ENCODE assay signal across 26 cellular contexts in the genomic region with DNA sequence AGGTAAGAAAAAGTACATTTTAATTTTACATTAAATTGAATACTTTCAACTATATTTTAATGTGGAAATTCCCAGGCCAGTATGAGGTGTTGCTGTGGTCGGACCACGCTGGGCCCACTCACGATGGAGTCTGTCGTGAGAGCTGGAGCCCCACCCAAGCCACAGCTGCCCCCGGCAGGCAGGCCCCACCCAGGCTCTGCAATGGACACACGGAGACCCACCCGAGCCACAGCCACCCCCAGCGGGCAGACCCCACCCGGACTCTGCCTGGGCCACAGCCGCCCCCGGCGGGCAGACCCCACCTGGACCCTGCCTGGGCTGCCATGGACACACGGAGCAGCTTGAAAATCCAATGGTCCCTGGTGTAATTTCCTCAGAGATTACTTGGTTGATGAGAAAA.
"Had no signal": no experiment of that assay in that cellular context is flagged by ENCODE, and none has a peak within 500 bp of the region (broad histone marks: within the 10 kb centered on the region; RNA-seq: fewer than 3 reads in every experiment).

No MANE protein-coding gene starts in this region.

- H3K4me1 Mint-ChIP-seq: naive thymus-derived CD8-positive, alpha-beta T cell; nephron; neural crest cell; stimulated activated naive B cell treated with anti-CD40 and anti-IgM and Interleukin-4, amounts not matched to agents 10 μg/mL and 1 μg/mL and 100 μg/mL, for 72 hours had no signal

- H3K27ac Mint-ChIP-seq: memory B cell; naive thymus-derived CD8-positive, alpha-beta T cell; nephron; stimulated activated naive B cell treated with anti-CD40 and anti-IgM and Interleukin-4, amounts not matched to agents 10 μg/mL and 1 μg/mL and 100 μg/mL, for 72 hours had no signal

- H3K4me3 Mint-ChIP-seq: memory B cell; naive thymus-derived CD8-positive, alpha-beta T cell; nephron; neural crest cell; stimulated activated naive B cell treated with anti-CD40 and anti-IgM and Interleukin-4, amounts not matched to agents 10 μg/mL and 1 μg/mL and 100 μg/mL, for 72 hours had no signal

- H3K27me3 ChIP-seq: ovary, stomach, testis, thyroid gland, transverse colon, upper lobe of left lung, vagina had no signal

- H3K36me3 Mint-ChIP-seq: memory B cell; naive thymus-derived CD8-positive, alpha-beta T cell; stimulated activated naive B cell treated with anti-CD40 and anti-IgM and Interleukin-4, amounts not matched to agents 10 μg/mL and 1 μg/mL and 100 μg/mL, for 72 hours had no signal

- ATAC-seq: left colon; left lung; naive thymus-derived CD8-positive, alpha-beta T cell; right cardiac atrium; stimulated activated naive B cell treated with anti-CD40 and anti-IgM and Interleukin-4, amounts not matched to agents 10 μg/mL and 1 μg/mL and 100 μg/mL, for 72 hours; stimulated activated naive CD8-positive, alpha-beta T cell treated with anti-CD3 and anti-CD28 coated beads, Interleukin-15, Interleukin-2, amounts not matched to agents 100 U/mL and 50 U/mL, for 24 hours had no signal

- FAIRE-seq: keratinocyte had no signal

- DNase-seq: hippocampal formation; left colon; left lung; naive thymus-derived CD8-positive, alpha-beta T cell; nucleus accumbens; ovary; retina; right cardiac atrium; stimulated activated CD4-positive, alpha-beta T cell treated with anti-CD3 and anti-CD28 coated beads, Interleukin-12 subunit alpha, Interleukin-12 subunit beta, amount 100 ng/mL, for 4 hours; stimulated activated CD4-positive, alpha-beta T cell treated with anti-CD3 and anti-CD28 coated beads, Interleukin-15, amount 100 ng/mL, for 24 hours; stimulated activated CD4-positive, alpha-beta T cell treated with anti-CD3 and anti-CD28 coated beads, Interleukin-2, amount 100 ng/mL, for 24 hours; stimulated activated CD4-positive, alpha-beta T cell treated with anti-CD3 and anti-CD28 coated beads, Interleukin-4, amount 100 ng/mL, for 1 hour; stimulated activated naive B cell treated with anti-CD40 and anti-IgM and Interleukin-4, amounts not matched to agents 10 μg/mL and 1 μg/mL and 100 μg/mL, for 72 hours; stimulated activated naive CD8-positive, alpha-beta T cell treated with anti-CD3 and anti-CD28 coated beads, Interleukin-15, Interleukin-2, amounts not matched to agents 100 U/mL and 50 U/mL, for 24 hours; stomach; testis; thyroid gland; transverse colon had no signal

- H3K27ac ChIP-seq: left lung, ovary, prostate gland, testis, thyroid gland, transverse colon, upper lobe of left lung, vagina had no signal

- H3K36me3 ChIP-seq: left lung, ovary, prostate gland, stomach, thyroid gland, transverse colon, upper lobe of left lung, vagina had no signal

- H3K9me3 ChIP-seq: left lung, ovary, prostate gland, stomach, testis, thyroid gland, transverse colon, upper lobe of left lung, vagina had no signal

- H3K4me1 ChIP-seq: left lung, prostate gland, testis, thyroid gland, transverse colon, upper lobe of left lung, vagina had no signal

- H3K4me3 ChIP-seq: left lung, ovary, prostate gland, skin epidermis, stomach, testis, thyroid gland, transverse colon, upper lobe of left lung, vagina had no signal
